ENCODE assay signal across 9 cellular contexts in genomic region chr2:145752091-145752806, GRCh38.
DNase-seq lines count a peak whose midpoint lies in the region; ATAC-seq, FAIRE-seq and TF ChIP-seq lines count a peak whose summit lies in the region.
"Had no signal": no experiment of that assay in that cellular context is flagged by ENCODE, and none has a peak within 500 bp of the region (broad histone marks: within the 10 kb centered on the region; RNA-seq: fewer than 3 reads in every experiment).

No MANE protein-coding gene starts in this region.

- intact Hi-C loops in CD4-positive, alpha-beta T cell (cut with DNase I, micrococcal nuclease) = no loop called here

- H3K4me3 Mint-ChIP-seq in CD4-positive, alpha-beta T cell = no peak overlapping the region
- H3K4me3 Mint-ChIP-seq: CD4-positive, CD25-positive, alpha-beta regulatory T cell had no signal

- no peaks in the 10 kb centered on the region for H3K27me3 ChIP-seq in CD4-positive, alpha-beta T cell (ENCODE audit: control insufficient read depth, insufficient read depth, low read length)

- H3K36me3 Mint-ChIP-seq in CD4-positive, alpha-beta T cell (ENCODE audit: low read depth) = no peaks in the 10 kb centered on the region
- H3K36me3 Mint-ChIP-seq: CD4-positive, CD25-positive, alpha-beta regulatory T cell had no signal

- H3K27me3 Mint-ChIP-seq in CD4-positive, alpha-beta T cell = no peaks in the 10 kb centered on the region
- H3K27me3 Mint-ChIP-seq: CD4-positive, CD25-positive, alpha-beta regulatory T cell had no signal

- no peaks in the 10 kb centered on the region for H3K9me3 Mint-ChIP-seq in CD4-positive, alpha-beta T cell

- peak; percentile 51 for DNase-seq in NCI-H1092 treated with DMSO at 0.1 percent for 48 hours (lab: John Stamatoyannopoulos, UW)
- DNase-seq in NCI-H1092 (lab: John Stamatoyannopoulos, UW) = no peak
- peak; percentile 11 for DNase-seq in NCI-H1417 treated with DMSO at 0.1 percent for 48 hours (lab: John Stamatoyannopoulos, UW)
- DNase-seq in globus pallidus (ENCODE audit: low spot score) = peak; percentile 84
- peak; percentile 96 for DNase-seq in pons (ENCODE audit: low spot score)
- no peak for DNase-seq in CD4-positive, alpha-beta T cell
- DNase-seq: CD4-positive, CD25-positive, alpha-beta regulatory T cell had no signal

- TF ChIP-seq CTCF in CD4-positive, alpha-beta T cell (IDR thresholded peaks at IDR 0.05) = no peak

- no peak overlapping the region for H3K27ac ChIP-seq in CD4-positive, alpha-beta T cell (ENCODE audit: low read depth, low read length)

- H3K9me3 ChIP-seq in CD4-positive, alpha-beta T cell (ENCODE audit: control insufficient read depth, low read length) = no peaks in the 10 kb centered on the region

- peak; percentile 23 for ATAC-seq in HG02852 (IDR thresholded peaks at IDR 0.05; ENCODE audit: unreplicated experiment)
- ATAC-seq in CD4-positive, alpha-beta T cell (ENCODE audit: poor library complexity) = no peak

- POLR2A ChIA-PET in CD4-positive, alpha-beta T cell (lab: Charles Lee) = no interaction called here

- FAIRE-seq in TTC549 (lab: Jason Lieb, UNC) = peak; percentile 96

- no peaks in the 10 kb centered on the region for H3K4me1 Mint-ChIP-seq in CD4-positive, alpha-beta T cell (ENCODE audit: low read depth)
- H3K4me1 Mint-ChIP-seq: CD4-positive, CD25-positive, alpha-beta regulatory T cell had no signal

- H3K27ac Mint-ChIP-seq in CD4-positive, alpha-beta T cell = no peak overlapping the region
- H3K27ac Mint-ChIP-seq: CD4-positive, CD25-positive, alpha-beta regulatory T cell had no signal

- CTCF ChIA-PET in CD4-positive, alpha-beta T cell (lab: Charles Lee) = no interaction called here

Comparison
In these comparisons a context has a peak if more than half of its experiments do, and no peak if none do; other contexts are left out.
1. DNase-seq: peak in NCI-H1092 treated with DMSO at 0.1 percent for 48 hours (single experiment), NCI-H1417 treated with DMSO at 0.1 percent for 48 hours (single experiment), globus pallidus (single experiment) and pons (single experiment); none in NCI-H1092 (single experiment) and CD4-positive, alpha-beta T cell (0 of 10).